ENCODE assay signal across 25 cellular contexts in the genomic region with DNA sequence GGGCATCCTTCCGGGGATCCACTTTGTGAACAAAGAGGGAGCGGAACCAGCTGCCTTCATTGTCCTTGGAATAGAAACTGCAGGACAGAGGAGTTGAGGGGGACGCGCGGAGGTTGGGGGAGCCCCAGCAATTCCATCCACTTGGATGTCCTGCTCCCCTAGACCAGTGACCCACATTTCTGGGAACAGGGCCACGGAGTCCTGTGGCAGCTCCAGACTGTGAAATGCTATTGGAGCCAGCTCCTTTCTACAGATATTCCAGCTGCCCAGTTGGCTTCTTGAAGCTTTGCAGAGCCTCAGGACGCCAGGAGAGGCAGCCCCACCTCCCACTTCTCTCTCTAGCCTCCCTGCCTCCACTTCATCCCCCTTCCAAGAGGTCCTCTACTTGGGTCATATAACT. TPM values are rescaled to one million over a fixed set of nuclear protein-coding genes. Genes with fewer than 3 reads are reported as not detected.
DNase-seq lines count a peak whose midpoint lies in the region; ATAC-seq and TF ChIP-seq lines count a peak whose summit lies in the region.
"Had no signal": no experiment of that assay in that cellular context is flagged by ENCODE, and none has a peak within 500 bp of the region (broad histone marks: within the 10 kb centered on the region; RNA-seq: fewer than 3 reads in every experiment).

No MANE protein-coding gene starts in this region.

- H3K4me3 ChIP-seq in upper lobe of right lung, result no peak overlapping the region
- H3K4me3 ChIP-seq: A549, MG63, PC-9, SJCRH30 had no signal

- H3K36me3 ChIP-seq in upper lobe of right lung, result peaks cover 21% of the 10 kb centered on the region
- H3K36me3 ChIP-seq: MG63, SJCRH30 had no signal

- no peaks in the 10 kb centered on the region for H3K9me3 Mint-ChIP-seq in H9
- H3K9me3 Mint-ChIP-seq: CD4-positive, alpha-beta memory T cell had no signal

- no peak overlapping the region for H4K91ac ChIP-seq in H9 (ENCODE audit: insufficient read length, low read depth, low read length)

- H3K9me3 ChIP-seq in H9 (ENCODE audit: control insufficient read depth, low read depth, low read length) (no peaks in the 10 kb centered on the region), upper lobe of right lung (no peaks in the 10 kb centered on the region)
- H3K9me3 ChIP-seq: A549, MG63, SJCRH30 had no signal

- no peak overlapping the region for H3K56ac ChIP-seq in H9 (ENCODE audit: insufficient read length, low read depth, low read length)

- H3T11ph ChIP-seq in H9 (ENCODE audit: low read length), result no peak overlapping the region

- no peaks in the 10 kb centered on the region for H3K4me1 Mint-ChIP-seq in H9
- H3K4me1 Mint-ChIP-seq: CD4-positive, alpha-beta memory T cell had no signal

- no peak overlapping the region for H2BK15ac ChIP-seq in H9 (ENCODE audit: low read depth, low read length)

- no peak overlapping the region for H2AK5ac ChIP-seq in H9 (ENCODE audit: insufficient read length, low read length)

- H3K4me1 ChIP-seq in H9 (ENCODE audit: insufficient read depth, low read length) (no peaks in the 10 kb centered on the region), upper lobe of right lung (no peaks in the 10 kb centered on the region)
- H3K4me1 ChIP-seq: SJCRH30 had no signal

- TF ChIP-seq CTCF in H9 (conservative IDR thresholded peaks at IDR 0.05), result no peak
- TF ChIP-seq CTCF in upper lobe of right lung (IDR thresholded peaks at IDR 0.05), result no peak

- H3K36me3 Mint-ChIP-seq in H9 (ENCODE audit: insufficient read depth in 1 of 3, low read depth in 3 of 3), result peaks cover 19 to 51% (median 39%) of the 10 kb centered on the region in 3 experiments; a peak in 6 of 7 replicates

- H2BK120ac ChIP-seq in H9 (ENCODE audit: low read depth, low read length, poor library complexity, severe bottlenecking), result no peak overlapping the region

- no peak overlapping the region for H3K27ac ChIP-seq in H9 (ENCODE audit: insufficient read length, low read depth, low read length)
- H3K27ac ChIP-seq in upper lobe of right lung, result no peak overlapping the region
- H3K27ac ChIP-seq: A549, PC-9, SJCRH30 had no signal

- H3K27ac Mint-ChIP-seq in H9, result peak overlapping the region in 2 of 3 experiments; percentile 8 to 57; a peak in 2 of 7 replicates

- peak; percentile 15 for ATAC-seq in upper lobe of right lung
- ATAC-seq: A549, Right ventricle myocardium inferior, SK-N-SH treated with all-trans-retinoic acid at 6 μM for 48 hours had no signal

- H4K20me1 ChIP-seq in H9 (ENCODE audit: control insufficient read depth, insufficient read depth, insufficient read length), result no peaks in the 10 kb centered on the region

- no peak overlapping the region for H3K4ac ChIP-seq in H9 (ENCODE audit: low read depth, low read length)

- no peak overlapping the region for H3K18ac ChIP-seq in H9 (ENCODE audit: insufficient read length, low read depth, low read length)

- no peaks in the 10 kb centered on the region for H3K23me2 ChIP-seq in H9 (ENCODE audit: insufficient read length, low read depth, low read length, poor library complexity, severe bottlenecking)

- DNase-seq in H9 (no peak), cerebellum (ENCODE audit: low spot score) (peak; percentile 63), midbrain (lab: John Stamatoyannopoulos, UW) (peak; percentile 7), upper lobe of right lung (no peak), Kasumi-1 (lab: John Stamatoyannopoulos, UW) (no peak), ecto neural progenitor cell (ENCODE audit: low spot score) (no peak), islet precursor cell (no peak)
- DNase-seq: AML-193; CD4-positive, alpha-beta memory T cell; COR-L47; GDM1; KBM-7; MG63; NCI-H1105 treated with DMSO at 0.1 percent for 48 hours; NCI-H146; NCI-H1930; NCI-H446; NCI-H524 treated with DMSO at 0.1 percent for 48 hours; NCI-H82; NK-92 treated with Interleukin-12 subunit alpha and Interleukin-12 subunit beta, amount 100 ng/mL, for 24 hours; PC-9; SJCRH30 had no signal

- H3K9ac ChIP-seq in H9 (ENCODE audit: extremely low read depth, insufficient read length, low read length), result no peak overlapping the region

- H2AFZ ChIP-seq in H9 (ENCODE audit: low read length), result no peak overlapping the region
- H2AFZ ChIP-seq: PC-9 had no signal

- H3K23ac ChIP-seq in H9 (ENCODE audit: insufficient read length, low read depth, low read length), result no peak overlapping the region

- no peak overlapping the region for H3K14ac ChIP-seq in H9 (ENCODE audit: insufficient read depth, low read length)

- no peak overlapping the region for H2BK12ac ChIP-seq in H9 (ENCODE audit: insufficient read length, low read depth, low read length)

- no peaks in the 10 kb centered on the region for H3K27me3 Mint-ChIP-seq in H9 (ENCODE audit: low read depth)
- H3K27me3 Mint-ChIP-seq: CD4-positive, alpha-beta memory T cell had no signal

- no peak overlapping the region for H3K4me3 Mint-ChIP-seq in H9
- H3K4me3 Mint-ChIP-seq: CD4-positive, alpha-beta memory T cell had no signal

- intact Hi-C loops in upper lobe of right lung (cut with DNase I), result no loop called here

- H4K8ac ChIP-seq in H9 (replicated peaks; ENCODE audit: insufficient read length, low read depth, low read length), result no peak overlapping the region

- H2BK20ac ChIP-seq in H9 (ENCODE audit: low read depth, low read length, poor library complexity, severe bottlenecking), result no peak overlapping the region

- no peaks in the 10 kb centered on the region for H3K79me2 ChIP-seq in H9 (ENCODE audit: insufficient read depth, low read length)

- H3K27me3 ChIP-seq in H9 (ENCODE audit: insufficient read depth, low read length) (no peaks in the 10 kb centered on the region), upper lobe of right lung (no peaks in the 10 kb centered on the region)
- H3K27me3 ChIP-seq: MG63, SJCRH30 had no signal

- H3K4me2 ChIP-seq in H9 (ENCODE audit: insufficient read depth, insufficient read length, low read length), result no peak overlapping the region
- H3K4me2 ChIP-seq: A549, PC-9 had no signal

- H2BK5ac ChIP-seq in H9 (ENCODE audit: insufficient read length, low read length), result no peak overlapping the region

- no peak overlapping the region for H4K5ac ChIP-seq in H9 (ENCODE audit: insufficient read length, low read depth, low read length)

- WGBS in H9 (ENCODE audit: extremely low coverage, insufficient read length, low lambda C conversion rate), result no CpG with 5 or more reads among the region's 7 CpGs

- H3K79me1 ChIP-seq in H9 (ENCODE audit: insufficient read depth, low read depth, low read length, poor library complexity, severe bottlenecking), result no peaks in the 10 kb centered on the region

RNA-seq across cellular contexts. Expression of gene NIPSNAP1, which starts 10.5 kb away (rescaled TPM):
- 169 and 171 TPM in 2 replicates for total RNA-seq in H9 (2021)
- 59.4 TPM for total RNA-seq in cerebellum
- 23.0 TPM for total RNA-seq in upper lobe of right lung

RNA-seq across cellular contexts. Expression of gene THOC5, which starts 16.9 kb away (rescaled TPM):
- total RNA-seq in H9 (2021) (68.2 and 71.8 TPM in 2 replicates), cerebellum (36.9 TPM), upper lobe of right lung (43.0 TPM)

RNA-seq across cellular contexts. Expression of gene NF2, which starts 33.0 kb away (rescaled TPM):
- total RNA-seq in H9 (2021) (46.5 and 50.9 TPM in 2 replicates), cerebellum (32.0 TPM), upper lobe of right lung (43.9 TPM)

Comparison
In these comparisons a context has a peak if more than half of its experiments do, and no peak if none do; other contexts are left out.
1. DNase-seq: peak in cerebellum (single experiment) and midbrain (single experiment); none in H9 (single experiment), upper lobe of right lung (single experiment), Kasumi-1 (0 of 2), ecto neural progenitor cell (single experiment) and islet precursor cell (single experiment).